Comparison of ENCODE assay signal across 1 cellular context in genomic region chr3:58001979-58002378, GRCh38.
TF ChIP-seq lines count a peak whose summit lies in the region.

No MANE protein-coding gene starts in this region.

TF ChIP-seq in WTC11, 78 proteins besides CTCF, POLR2A, EP300 and RAD21 (continued from another document):
- TF ChIP-seq, protein P1, sequence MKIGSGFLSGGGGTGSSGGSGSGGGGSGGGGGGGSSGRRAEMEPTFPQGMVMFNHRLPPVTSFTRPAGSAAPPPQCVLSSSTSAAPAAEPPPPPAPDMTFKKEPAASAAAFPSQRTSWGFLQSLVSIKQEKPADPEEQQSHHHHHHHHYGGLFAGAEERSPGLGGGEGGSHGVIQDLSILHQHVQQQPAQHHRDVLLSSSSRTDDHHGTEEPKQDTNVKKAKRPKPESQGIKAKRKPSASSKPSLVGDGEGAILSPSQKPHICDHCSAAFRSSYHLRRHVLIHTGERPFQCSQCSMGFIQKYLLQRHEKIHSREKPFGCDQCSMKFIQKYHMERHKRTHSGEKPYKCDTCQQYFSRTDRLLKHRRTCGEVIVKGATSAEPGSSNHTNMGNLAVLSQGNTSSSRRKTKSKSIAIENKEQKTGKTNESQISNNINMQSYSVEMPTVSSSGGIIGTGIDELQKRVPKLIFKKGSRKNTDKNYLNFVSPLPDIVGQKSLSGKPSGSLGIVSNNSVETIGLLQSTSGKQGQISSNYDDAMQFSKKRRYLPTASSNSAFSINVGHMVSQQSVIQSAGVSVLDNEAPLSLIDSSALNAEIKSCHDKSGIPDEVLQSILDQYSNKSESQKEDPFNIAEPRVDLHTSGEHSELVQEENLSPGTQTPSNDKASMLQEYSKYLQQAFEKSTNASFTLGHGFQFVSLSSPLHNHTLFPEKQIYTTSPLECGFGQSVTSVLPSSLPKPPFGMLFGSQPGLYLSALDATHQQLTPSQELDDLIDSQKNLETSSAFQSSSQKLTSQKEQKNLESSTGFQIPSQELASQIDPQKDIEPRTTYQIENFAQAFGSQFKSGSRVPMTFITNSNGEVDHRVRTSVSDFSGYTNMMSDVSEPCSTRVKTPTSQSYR (CRISPR knock-in tag; IDR thresholded peaks at IDR 0.05): no peak
